ENCODE assay signal across 1 cellular context in genomic region chr17:27293359-27293897, GRCh38.
TF ChIP-seq lines count a peak whose summit lies in the region.

No MANE protein-coding gene starts in this region.

TF ChIP-seq in K562, 482 proteins besides CTCF, POLR2A, EP300 and RAD21 (continued from another document and continues in another):
- TF ChIP-seq HIVEP1 (CRISPR knock-in tag; IDR thresholded peaks at IDR 0.05) (peak; percentile 80; the same call in 1 of the 2 replicates), ZBTB8A (IDR thresholded peaks at IDR 0.05; ENCODE audit: partially characterized antibody) (no peak), TRIM28 (IDR thresholded peaks at IDR 0.05) (no peak), VEZF1 (CRISPR knock-in tag; IDR thresholded peaks at IDR 0.05) (no peak), NEUROD1 (IDR thresholded peaks at IDR 0.05; ENCODE audit: borderline replicate concordance, low read depth, low read length, partially characterized antibody) (no peak), TGIF2 (CRISPR knock-in tag; IDR thresholded peaks at IDR 0.05) (no peak), SMAD1 (IDR thresholded peaks at IDR 0.05; ENCODE audit: low read depth, low read length, partially characterized antibody) (no peak), IRF2 (CRISPR knock-in tag; IDR thresholded peaks at IDR 0.05) (no peak), ZNF507 (tag; conservative IDR thresholded peaks at IDR 0.05) (no peak), ZNF589 (CRISPR knock-in tag; IDR thresholded peaks at IDR 0.05; ENCODE audit: low read depth) (peak; percentile 96), TSC22D4 (tag; IDR thresholded peaks at IDR 0.05) (no peak), ZNF561 (CRISPR knock-in tag; conservative IDR thresholded peaks at IDR 0.05) (peak; percentile 66; the same call in 1 of the 2 replicates), RBM34 (IDR thresholded peaks at IDR 0.05; ENCODE audit: borderline replicate concordance, insufficient read depth, low read length) (no peak), HDAC1 (IDR thresholded peaks at IDR 0.05) (no peak), NCOA2 (IDR thresholded peaks at IDR 0.05; ENCODE audit: partially characterized antibody in 2 of 2) (no peak), POLR2B (IDR thresholded peaks at IDR 0.05; ENCODE audit: low read depth, partially characterized antibody) (no peak), ARID2 (IDR thresholded peaks at IDR 0.05) (no peak), ZNF592 (IDR thresholded peaks at IDR 0.05) (peak; percentile 99), CBX2 (IDR thresholded peaks at IDR 0.05; ENCODE audit: insufficient read depth, low read length, poor library complexity, severe bottlenecking) (no peak), E4F1 (CRISPR knock-in tag; IDR thresholded peaks at IDR 0.05; ENCODE audit: borderline replicate concordance) (peak; percentile 66; the same call in 1 of the 2 replicates), ZNF324 (CRISPR knock-in tag; IDR thresholded peaks at IDR 0.05) (peak; percentile 31; the same call in 1 of the 2 replicates), KDM4B (IDR thresholded peaks at IDR 0.05; ENCODE audit: borderline replicate concordance in 2 of 2, low read depth in 1 of 2) (no peak), ZNF407 (IDR thresholded peaks at IDR 0.05; ENCODE audit: low read depth) (no peak), AFF1 (IDR thresholded peaks at IDR 0.05; ENCODE audit: low read depth in 1 of 2, partially characterized antibody in 2 of 2) (peak; percentile 7 to 15), UBTF (IDR thresholded peaks at IDR 0.05; ENCODE audit: borderline replicate concordance in 1 of 2, low read depth in 2 of 2, low read length in 2 of 2) (no peak), CBFA2T3 (IDR thresholded peaks at IDR 0.05) (no peak)
